In the genomic region with DNA sequence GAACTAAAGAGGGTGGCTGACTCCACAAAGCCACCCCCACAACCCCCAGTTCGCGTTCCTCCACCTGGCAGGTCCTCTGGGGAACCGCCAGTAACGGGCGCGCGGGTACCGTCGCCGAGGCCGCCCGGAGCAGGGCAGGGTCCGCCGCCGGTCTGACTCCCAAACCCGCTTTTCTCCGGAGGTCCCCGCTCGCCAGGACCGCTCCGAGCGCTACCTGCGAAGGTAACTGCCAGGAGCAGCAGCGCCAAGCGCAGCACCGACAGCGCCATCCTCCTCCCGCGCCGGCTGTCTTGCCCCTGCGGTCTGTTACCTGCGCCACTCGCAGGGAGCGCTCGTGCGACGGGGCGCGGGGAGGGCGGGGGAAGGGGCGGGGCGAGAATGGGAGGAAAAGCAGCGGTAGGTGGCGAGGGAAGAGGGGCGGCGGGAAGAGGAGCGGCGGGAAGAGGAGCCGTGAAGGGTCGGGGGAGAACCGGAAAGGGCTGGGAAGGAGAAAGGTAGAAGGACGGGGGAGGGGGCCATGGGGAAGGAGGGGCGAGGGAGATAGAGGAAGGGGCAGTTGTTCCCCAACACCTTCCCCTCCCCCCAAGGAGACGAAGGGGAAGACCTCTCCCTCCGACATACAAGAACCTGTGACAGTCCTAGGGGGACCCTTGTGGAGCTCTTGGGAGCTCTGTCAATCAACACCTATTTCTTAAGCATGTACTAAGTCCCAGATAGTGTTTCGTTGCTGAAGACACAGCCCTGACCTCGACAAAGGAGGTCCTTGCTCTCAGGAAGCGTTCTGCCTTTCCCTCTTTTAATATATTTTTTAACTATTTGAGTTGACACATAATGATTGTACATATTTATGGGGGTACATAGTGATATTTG, we compare ENCODE assay signal across 8 cellular contexts. TPM values are rescaled to one million over a fixed set of nuclear protein-coding genes. Genes with fewer than 3 reads are reported as not detected.
DNase-seq lines count a peak whose midpoint lies in the region; ATAC-seq and TF ChIP-seq lines count a peak whose summit lies in the region.

SPINK2 (minus strand) TSS at position 308 of the 870 bp plus-strand sequence; CDS start at position 269, 39 bp downstream.

- H3K4me3 ChIP-seq in DOHH2 (ENCODE audit: low read length) (peak within 1 kb of the TSS; percentile 75), skeletal muscle satellite cell (ENCODE audit: low read length) (peak within 1 kb of the TSS; percentile 65)

- H3K9me2 ChIP-seq in DOHH2 (replicated peaks; ENCODE audit: control insufficient read depth, low read length) = no peaks in the 10 kb centered on the region

- no peaks in the 10 kb centered on the region for H3K79me2 ChIP-seq in DOHH2 (ENCODE audit: control insufficient read depth, low read length)

- no peaks in the 10 kb centered on the region for H3F3A ChIP-seq in DOHH2 (ENCODE audit: control insufficient read depth, insufficient read depth)

- DNase-seq in NCI-H82 treated with DMSO at 0.1 percent for 48 hours (lab: John Stamatoyannopoulos, UW; ENCODE audit: unreplicated experiment) = peak; percentile 29
- peak; percentile 47 to 55 for DNase-seq in activated T-helper 1 cell treated with anti-CD3 and anti-CD28 coated beads, Interleukin-2, amount 50 U/mL, for 16 hours (ENCODE audit: low read depth in 1 of 2, low spot score in 1 of 2)
- DNase-seq in cardiac septum (ENCODE audit: low spot score) = peak; percentile 78

- H3K9me3 ChIP-seq in DOHH2 (ENCODE audit: control insufficient read depth, insufficient read depth, low read length) (no peaks in the 10 kb centered on the region), skeletal muscle satellite cell (replicated peaks; ENCODE audit: low read length) (no peaks in the 10 kb centered on the region)

- H3K9ac ChIP-seq in skeletal muscle satellite cell (ENCODE audit: low read depth, low read length) = no peak within 1 kb of the TSS

- H3K36me3 ChIP-seq in DOHH2 (ENCODE audit: control insufficient read depth, low read length) (no peaks in the 10 kb centered on the region), skeletal muscle satellite cell (ENCODE audit: insufficient read depth, low read length) (no peaks in the 10 kb centered on the region)

- H3K4me1 ChIP-seq in DOHH2 (ENCODE audit: control insufficient read depth, low read length) (peaks cover 11% of the 10 kb centered on the region), skeletal muscle satellite cell (ENCODE audit: control insufficient read depth, insufficient read depth, low read length) (no peaks in the 10 kb centered on the region)

- H3K4me2 ChIP-seq in DOHH2 (ENCODE audit: low read length) (peak within 1 kb of the TSS; percentile 84), skeletal muscle satellite cell (ENCODE audit: low read length) (peak within 1 kb of the TSS; percentile 89)

- ATAC-seq in HG02623 (IDR thresholded peaks at IDR 0.05; ENCODE audit: unreplicated experiment) (peak; percentile 39), HG03469 (IDR thresholded peaks at IDR 0.05; ENCODE audit: unreplicated experiment) (no peak), GM18505 (IDR thresholded peaks at IDR 0.05; ENCODE audit: unreplicated experiment) (no peak)

- H4K20me1 ChIP-seq in DOHH2 (ENCODE audit: control insufficient read depth, insufficient read depth, low read depth, low read length) = no peaks in the 10 kb centered on the region

- peaks cover 10% of the 10 kb centered on the region for H3K27me3 ChIP-seq in DOHH2 (ENCODE audit: control insufficient read depth, low read length)
- H3K27me3 ChIP-seq in skeletal muscle satellite cell (ENCODE audit: control insufficient read depth, insufficient read depth, low read length) = peaks cover 52% of the 10 kb centered on the region

- no peak for TF ChIP-seq POLR2A in GM18505 (IDR thresholded peaks at IDR 0.05; ENCODE audit: borderline replicate concordance, extremely low read depth, insufficient read depth, insufficient read length)

- TF ChIP-seq CTCF in DOHH2 (IDR thresholded peaks at IDR 0.05; ENCODE audit: low read depth, low read length, poor library complexity, severe bottlenecking) = peak; percentile 38

- intact Hi-C loops in cardiac septum (cut with DNase I) = no loop called here

- no peak within 1 kb of the TSS for H3K27ac ChIP-seq in DOHH2 (ENCODE audit: low read depth, low read length)

RNA-seq across cellular contexts. Expression of gene SPINK2, which starts in this region (rescaled TPM):
- total RNA-seq in cardiac septum = not detected
- total RNA-seq in skeletal muscle satellite cell (2012; rRNA removed) = not detected in 2 replicates

Comparison
In these comparisons a context has a peak if more than half of its experiments do, and no peak if none do; other contexts are left out.
1. Peak in DNase-seq in cardiac septum; RNA of the gene not detected or under 1 TPM.